Comparison of ENCODE assay signal across 8 cellular contexts in genomic region chr7:36366649-36367560, GRCh38. TPM values are rescaled to one million over a fixed set of nuclear protein-coding genes. Genes with fewer than 3 reads are reported as not detected.
DNase-seq lines count a peak whose midpoint lies in the region; ATAC-seq, FAIRE-seq and TF ChIP-seq lines count a peak whose summit lies in the region.

No MANE protein-coding gene starts in this region.

- peak overlapping the region; percentile 78 for H3K4me3 ChIP-seq in BLaER1
- peak overlapping the region; percentile 74 to 91 (median 81) for H3K4me3 ChIP-seq in HepG2 (replicated peaks in 1 of 3; ENCODE audit: insufficient read depth in 1 of 3, low read depth in 2 of 3, low read length in 3 of 3)

- WGBS in HepG2 (ENCODE audit: low lambda C conversion rate): 0% methylated on average over 29 of the region's 99 CpGs

- H3K27ac ChIP-seq in BLaER1 (peak overlapping the region; percentile 13; the same call in 1 of the 2 replicates), HepG2 (ENCODE audit: extremely low read length, insufficient read depth, low read length) (peak overlapping the region; percentile 67)

- peak; percentile 89 for TF ChIP-seq RAD21 in HepG2 (CRISPR knock-in tag; IDR thresholded peaks at IDR 0.05)

- CTCF ChIA-PET in HepG2 (lab: Yijun Ruan, JAX; ENCODE audit: low intra/inter-chr PET ratio, low total read pairs): no interaction called here

- H3K9me3 ChIP-seq in BLaER1: no peaks in the 10 kb centered on the region
- H3K9me3 ChIP-seq in HepG2 (ENCODE audit: low read length): no peaks in the 10 kb centered on the region

- DNase-seq in NCI-H524 treated with DMSO at 0.1 percent for 48 hours (lab: John Stamatoyannopoulos, UW) (peak; percentile 54), dermis blood vessel endothelial cell (peak; percentile 91), HepG2 (ENCODE audit: low spot score) (peak; percentile 80)
- DNase-seq in activated CD4-positive, alpha-beta T cell treated with anti-CD3 and anti-CD28 coated beads, Interleukin-2, amount 50 U/mL, for 24 hours (ENCODE audit: low read depth in 1 of 2, low spot score in 1 of 2): peak; percentile 80 to 83
- DNase-seq in stimulated activated CD4-positive, alpha-beta T cell treated with anti-CD3 and anti-CD28 coated beads, Interleukin-2, amount 100 ng/mL, for 4 hours (ENCODE audit: low read depth): peak; percentile 88

- POLR2A ChIA-PET in HepG2 (lab: Yijun Ruan, JAX): interaction anchor here (0.6 to 2.0 kb wide), 4 partner anchors 11 to 23 kb away, joined by 3 to 15 read pairs (median 4); partner anchors contain the start of gene ANLN

- H3K9ac ChIP-seq in BLaER1 (peak overlapping the region; percentile 67), HepG2 (ENCODE audit: insufficient read depth, low read depth, low read length) (peak overlapping the region; percentile 80)

- peaks cover 11% of the 10 kb centered on the region; the same call in 1 of the 2 replicates for H3K27me3 ChIP-seq in BLaER1
- H3K27me3 ChIP-seq in HepG2 (ENCODE audit: control insufficient read depth in 1 of 2, insufficient read depth in 2 of 2, low read length in 2 of 2): no peaks in the 10 kb centered on the region; a peak in 1 of 5 replicates

- peak; percentile 65 for FAIRE-seq in HepG2 (lab: Jason Lieb, UNC)

- H3K4me2 ChIP-seq in BLaER1: peak overlapping the region; percentile 97
- peak overlapping the region; percentile 89 for H3K4me2 ChIP-seq in HepG2 (ENCODE audit: low read depth, low read length)

- ATAC-seq in GM19372 (IDR thresholded peaks at IDR 0.05; ENCODE audit: low read depth, unreplicated experiment) (peak; percentile 99), HG03520 (IDR thresholded peaks at IDR 0.05; ENCODE audit: unreplicated experiment) (peak; percentile 98), HepG2 (peak; percentile 97)

- H3K4me1 ChIP-seq in BLaER1: peaks cover 6% of the 10 kb centered on the region
- peaks cover 37% of the 10 kb centered on the region for H3K4me1 ChIP-seq in HepG2 (ENCODE audit: insufficient read depth, low read length)

- TF ChIP-seq CTCF in HepG2 (CRISPR knock-in tag; IDR thresholded peaks at IDR 0.05): peak; percentile 96

- TF ChIP-seq POLR2A in HepG2 (IDR thresholded peaks at IDR 0.05; ENCODE audit: insufficient read depth in 1 of 2, low read depth in 2 of 2, low read length in 2 of 2): peak; percentile 59 to 82

- intact Hi-C loops in HepG2 (cut with micrococcal nuclease; ENCODE audit: unreplicated experiment): loop anchor here (1.0 kb wide), 1 partner anchor 22 kb away; the partner anchor contains the start of gene ANLN

- BruUV-seq in HepG2 (replicated peaks; lab: Mats Ljungman, UMichigan): no TSS peak

- peak overlapping the region; percentile 85 for H2AFZ ChIP-seq in HepG2 (ENCODE audit: low read length)

- no peaks in the 10 kb centered on the region for H3K79me2 ChIP-seq in HepG2 (ENCODE audit: insufficient read depth, low read length)

- no peaks in the 10 kb centered on the region for H4K20me1 ChIP-seq in BLaER1
- H4K20me1 ChIP-seq in HepG2 (ENCODE audit: insufficient read depth, low read length): no peaks in the 10 kb centered on the region

- TF ChIP-seq EP300 in HepG2 (IDR thresholded peaks at IDR 0.05; ENCODE audit: low read depth in 2 of 2, low read length in 2 of 2): no peak
- no peak for TF ChIP-seq EP300 in HepG2 (CRISPR knock-in tag; IDR thresholded peaks at IDR 0.05; ENCODE audit: borderline replicate concordance)

- H3K36me3 ChIP-seq in BLaER1: no peaks in the 10 kb centered on the region
- no peaks in the 10 kb centered on the region for H3K36me3 ChIP-seq in HepG2 (replicated peaks in 1 of 2; ENCODE audit: control insufficient read depth in 1 of 2, insufficient read depth in 2 of 2, low read length in 2 of 2)

- in situ Hi-C loops in HepG2 (cut with HindIII; ENCODE audit: extremely low pct_ligation_motif_present, low pct_unique_long_range_greater_than_20kb): no loop called here

TF ChIP-seq in HepG2, 621 proteins besides CTCF, POLR2A, EP300 and RAD21 (continues in another document):
- no peak for TF ChIP-seq GLI4 (CRISPR knock-in tag; IDR thresholded peaks at IDR 0.05; ENCODE audit: borderline replicate concordance)
- no peak for TF ChIP-seq ZNF83 (CRISPR knock-in tag; IDR thresholded peaks at IDR 0.05; ENCODE audit: borderline replicate concordance)
- TF ChIP-seq ZSCAN29 (CRISPR knock-in tag; conservative IDR thresholded peaks at IDR 0.05): 0 out of 2 replicates have a peak, but pooled peaks have one; percentile 19
- TF ChIP-seq PHB2 (IDR thresholded peaks at IDR 0.05; ENCODE audit: partially characterized antibody): no peak
- no peak for TF ChIP-seq FOXO1 (CRISPR knock-in tag; IDR thresholded peaks at IDR 0.05)
- TF ChIP-seq ZNF362 (CRISPR knock-in tag; IDR thresholded peaks at IDR 0.05; ENCODE audit: borderline replicate concordance): peak; percentile 51; the same call in 1 of the 2 replicates
- 0 out of 2 replicates have a peak, but pooled peaks have one; percentile 9 for TF ChIP-seq FOXP4 (CRISPR knock-in tag; IDR thresholded peaks at IDR 0.05)

RNA-seq across cellular contexts. Expression of gene ANLN, which starts 22.8 kb away (rescaled TPM):
- total RNA-seq in dermis blood vessel endothelial cell (21.6 and 95.5 TPM in 2 replicates), HepG2 (2016; rRNA removed; fragmentation: Illumina TruSeq; extraction: Trizol) (38.8 and 72.0 TPM in 2 replicates)
- total RNA-seq in HepG2 (2016; cell fraction: cytosol; rRNA removed; fragmentation: Illumina TruSeq; extraction: Trizol; ENCODE audit: low read depth): 5.1 and 7.8 TPM in 2 replicates
- 37.7 and 68.7 TPM in 2 replicates for total RNA-seq in HepG2 (2016; cell fraction: insoluble cytoplasmic fraction; rRNA removed; fragmentation: Illumina TruSeq; extraction: Trizol)
- 16.4 and 19.9 TPM in 2 replicates for total RNA-seq in HepG2 (2016; cell fraction: membrane; rRNA removed; fragmentation: Illumina TruSeq; extraction: Trizol)
- 96.5 and 107 TPM in 2 replicates for total RNA-seq in HepG2 (2016; cell fraction: nucleus; rRNA removed; fragmentation: Illumina TruSeq; extraction: Trizol)
- polyA plus RNA-seq in HepG2 (2011; rRNA removed): 13.3 and 20.0 TPM in 2 replicates
- 6.3 and 6.5 TPM in 2 replicates for polyA plus RNA-seq in HepG2 (2011; cell fraction: cytosol; rRNA removed)
- polyA plus RNA-seq in HepG2 (2011; cell fraction: nucleus; rRNA removed): 32.3 and 39.3 TPM in 2 replicates
- 10.2 and 22.0 TPM in 2 replicates for polyA plus RNA-seq in HepG2 (2012)
- 1.8 and 2.1 TPM in 2 replicates for polyA plus RNA-seq in HepG2 (2016; cell fraction: cytosol; fragmentation: Illumina TruSeq; extraction: Trizol; ENCODE audit: low read depth)
- 23.5 and 27.8 TPM in 2 replicates for polyA plus RNA-seq in HepG2 (2016; cell fraction: insoluble cytoplasmic fraction; fragmentation: Illumina TruSeq; extraction: Trizol; ENCODE audit: low read depth)
- polyA plus RNA-seq in HepG2 (2016; cell fraction: membrane; fragmentation: Illumina TruSeq; extraction: Trizol; ENCODE audit: low read depth): 4.8 and 5.6 TPM in 2 replicates
- polyA plus RNA-seq in HepG2 (2016; cell fraction: nucleus; fragmentation: Illumina TruSeq; extraction: Trizol; ENCODE audit: insufficient read depth, low read depth): 88.6 and 93.2 TPM in 2 replicates
- 64.2 and 214 TPM in 2 replicates for polyA minus RNA-seq in HepG2 (2011; rRNA and poly(A)+ RNA removed; ENCODE audit: low replicate concordance)
- polyA minus RNA-seq in HepG2 (2011; cell fraction: cytosol; rRNA and poly(A)+ RNA removed): 29.0 and 48.1 TPM in 2 replicates
- polyA minus RNA-seq in HepG2 (2011; cell fraction: nucleus; rRNA and poly(A)+ RNA removed): 105 and 132 TPM in 2 replicates

Comparison
In these comparisons a context has a peak if more than half of its experiments do, and no peak if none do; other contexts are left out.
1. Peak in every context shown above with its lines: DNase-seq, ATAC-seq, H3K4me3 ChIP-seq and H3K27ac ChIP-seq.